Comparison of ENCODE assay signal across 12 cellular contexts in genomic region chr7:154867068-154867467, GRCh38.
A peak's percentile ranks its signal among the peaks of the same experiment; 100 is the strongest.
DNase-seq lines count a peak whose midpoint lies in the region; ATAC-seq lines count a peak whose summit lies in the region.
"Had no signal": no experiment of that assay in that cellular context is flagged by ENCODE, and none has a peak within 500 bp of the region (broad histone marks: within the 10 kb centered on the region; RNA-seq: fewer than 3 reads in every experiment).

No MANE protein-coding gene starts in this region.

- in situ Hi-C loops in SK-MEL-5 (cut with HindIII; ENCODE audit: low pct_unique_long_range_greater_than_20kb, low sequenced_read_pairs), result no loop called here

- intact Hi-C loops in cardiac septum (cut with DNase I), result no loop called here

- peak; percentile 71 for ATAC-seq in GM18511 (IDR thresholded peaks at IDR 0.05; ENCODE audit: unreplicated experiment)
- peak; percentile 53 for ATAC-seq in GM19463 (IDR thresholded peaks at IDR 0.05; ENCODE audit: unreplicated experiment)
- peak; percentile 68 for ATAC-seq in HG02852 (IDR thresholded peaks at IDR 0.05; ENCODE audit: unreplicated experiment)
- ATAC-seq: WTC11 had no signal

- DNase-seq in SK-MEL-5 (ENCODE audit: low read depth, low spot score), result peak; percentile 26
- DNase-seq in AML-193 (lab: John Stamatoyannopoulos, UW), result no peak
- no peak for DNase-seq in stimulated activated naive CD4-positive, alpha-beta T cell treated with Interleukin-2 at 50 U/mL for 16 hours (lab: John Stamatoyannopoulos, UW)
- DNase-seq in cardiac septum (ENCODE audit: low spot score), result no peak
- DNase-seq in amygdala (lab: John Stamatoyannopoulos, UW), result no peak
- DNase-seq: NCI-H1048, NCI-H2227 treated with DMSO at 0.1 percent for 48 hours, SW 1271 had no signal
